ENCODE assay signal across 8 cellular contexts in the genomic region with DNA sequence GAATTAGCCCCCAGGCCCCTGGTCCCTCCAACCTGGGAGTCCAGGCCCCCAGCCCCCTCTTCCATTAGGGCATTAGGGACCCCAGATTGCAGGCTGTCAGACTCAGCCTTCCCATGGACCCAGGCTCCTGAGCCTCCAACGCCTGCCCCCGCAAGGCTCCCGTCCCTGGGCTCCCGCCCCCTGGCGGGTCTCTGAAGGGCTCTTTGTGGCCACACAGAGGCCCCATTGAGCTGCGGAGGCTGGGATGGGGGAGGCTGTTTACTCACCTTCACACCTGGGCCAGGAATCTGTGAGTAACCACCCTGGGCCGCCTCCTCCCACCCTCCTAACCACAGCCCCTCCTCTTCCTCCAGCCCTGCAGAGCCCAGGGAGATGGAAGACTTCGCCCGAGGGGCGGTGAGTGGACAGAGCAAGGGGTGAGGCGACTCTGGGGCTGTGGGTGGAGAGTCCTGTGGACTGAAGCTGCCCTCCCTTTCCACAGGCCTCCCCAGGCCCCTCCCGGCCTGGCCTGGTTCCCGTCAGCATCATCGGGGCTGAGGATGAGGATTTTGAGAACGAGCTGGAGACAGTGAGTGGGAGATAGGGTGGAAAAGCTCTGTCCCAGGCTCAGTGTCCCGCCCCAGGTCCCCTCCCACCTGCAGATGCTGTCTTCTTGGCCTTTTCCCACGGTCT. TPM values are rescaled to one million over a fixed set of nuclear protein-coding genes. Genes with fewer than 3 reads are reported as not detected.
DNase-seq lines count a peak whose midpoint lies in the region; ATAC-seq and TF ChIP-seq lines count a peak whose summit lies in the region.

No MANE protein-coding gene starts in this region.

- CTCF ChIA-PET in activated CD4-positive, alpha-beta T cell treated with anti-CD3 and anti-CD28 coated beads, Interleukin-2, amount 10 ng/mL, durations not matched to agents 7 days and 5 days (lab: Charles Lee): interaction anchor here (1.1 to 5.4 kb wide), 6 partner anchors 9 to 70 kb away, joined by 3 to 44 read pairs (median 6); a partner anchor contains a TSS

- intact Hi-C loops in dendritic cell treated with granulocyte-macrophage colony-stimulating factor and Interleukin-4, amounts not matched to agents 40 ng/mL and 50 ng/mL, for 4 days (cut with micrococcal nuclease): no loop called here

- TF ChIP-seq CTCF in parathyroid adenoma (IDR thresholded peaks at IDR 0.05): peak; percentile 7

- H3K4me3 ChIP-seq in parathyroid adenoma (ENCODE audit: low read depth, low read length) (no peak overlapping the region), HAP-1 (no peak overlapping the region)

- peak overlapping the region; percentile 83 for H3K4me3 Mint-ChIP-seq in activated CD4-positive, alpha-beta T cell treated with anti-CD3 and anti-CD28 coated beads, Interleukin-2, amount 10 ng/mL, durations not matched to agents 7 days and 5 days
- no peak overlapping the region for H3K4me3 Mint-ChIP-seq in dendritic cell treated with granulocyte-macrophage colony-stimulating factor and Interleukin-4, amounts not matched to agents 40 ng/mL and 50 ng/mL, for 4 days

- H3K27me3 Mint-ChIP-seq in activated CD4-positive, alpha-beta T cell treated with anti-CD3 and anti-CD28 coated beads, Interleukin-2, amount 10 ng/mL, durations not matched to agents 7 days and 5 days: no peaks in the 10 kb centered on the region
- H3K27me3 Mint-ChIP-seq in dendritic cell treated with granulocyte-macrophage colony-stimulating factor and Interleukin-4, amounts not matched to agents 40 ng/mL and 50 ng/mL, for 4 days: no peaks in the 10 kb centered on the region

- peak; percentile 59 for DNase-seq in NCI-H146 (lab: John Stamatoyannopoulos, UW)
- DNase-seq in NCI-H146 treated with DMSO at 0.1 percent for 48 hours (lab: John Stamatoyannopoulos, UW; ENCODE audit: unreplicated experiment): no peak
- DNase-seq in activated CD4-positive, alpha-beta T cell treated with anti-CD3 and anti-CD28 coated beads, Interleukin-2, amount 10 ng/mL, durations not matched to agents 7 days and 5 days: peak; percentile 83
- DNase-seq in HAP-1 (ENCODE audit: low spot score in 2 of 2): no peak

- H3K27ac Mint-ChIP-seq in activated CD4-positive, alpha-beta T cell treated with anti-CD3 and anti-CD28 coated beads, Interleukin-2, amount 10 ng/mL, durations not matched to agents 7 days and 5 days: peak overlapping the region; percentile 92
- H3K27ac Mint-ChIP-seq in dendritic cell treated with granulocyte-macrophage colony-stimulating factor and Interleukin-4, amounts not matched to agents 40 ng/mL and 50 ng/mL, for 4 days: peak overlapping the region; percentile 26

- H3K36me3 ChIP-seq in parathyroid adenoma (ENCODE audit: control insufficient read depth, insufficient read depth, low read length) (no peaks in the 10 kb centered on the region), HAP-1 (replicated peaks) (peaks cover 4% of the 10 kb centered on the region; the same call in 1 of the 2 replicates)

- no peaks in the 10 kb centered on the region for H3K9me3 ChIP-seq in parathyroid adenoma (ENCODE audit: control insufficient read depth, low read length)
- no peaks in the 10 kb centered on the region for H3K9me3 ChIP-seq in HAP-1

- peaks cover 74% of the 10 kb centered on the region for H3K36me3 Mint-ChIP-seq in activated CD4-positive, alpha-beta T cell treated with anti-CD3 and anti-CD28 coated beads, Interleukin-2, amount 10 ng/mL, durations not matched to agents 7 days and 5 days (ENCODE audit: low read depth)
- H3K36me3 Mint-ChIP-seq in dendritic cell treated with granulocyte-macrophage colony-stimulating factor and Interleukin-4, amounts not matched to agents 40 ng/mL and 50 ng/mL, for 4 days (ENCODE audit: low read depth): peaks cover 84% of the 10 kb centered on the region

- H2AFZ ChIP-seq in parathyroid adenoma: no peak overlapping the region

- in situ Hi-C loops in HAP-1 (cut with MboI; ENCODE audit: low sequenced_read_pairs): no loop called here

- no peak for ATAC-seq in GM21360 (IDR thresholded peaks at IDR 0.05; ENCODE audit: unreplicated experiment)
- no peak for ATAC-seq in HG02884 (IDR thresholded peaks at IDR 0.05; ENCODE audit: unreplicated experiment)

- POLR2A ChIA-PET in activated CD4-positive, alpha-beta T cell treated with anti-CD3 and anti-CD28 coated beads, Interleukin-2, amount 10 ng/mL, durations not matched to agents 7 days and 5 days (lab: Charles Lee): interaction anchor here (0.6 to 2.0 kb wide), 3 partner anchors 13 to 27 kb away, joined by 4 to 8 read pairs (median 5); a partner anchor contains a TSS

- peaks cover 17% of the 10 kb centered on the region for H3K79me2 ChIP-seq in parathyroid adenoma

- H3K27ac ChIP-seq in parathyroid adenoma: no peak overlapping the region

- H3K9me3 Mint-ChIP-seq in activated CD4-positive, alpha-beta T cell treated with anti-CD3 and anti-CD28 coated beads, Interleukin-2, amount 10 ng/mL, durations not matched to agents 7 days and 5 days: no peaks in the 10 kb centered on the region
- H3K9me3 Mint-ChIP-seq in dendritic cell treated with granulocyte-macrophage colony-stimulating factor and Interleukin-4, amounts not matched to agents 40 ng/mL and 50 ng/mL, for 4 days: no peaks in the 10 kb centered on the region

- no peak overlapping the region for H3K9ac ChIP-seq in parathyroid adenoma

- H3K4me2 ChIP-seq in parathyroid adenoma (ENCODE audit: low read length): no peak overlapping the region

- H3K4me1 Mint-ChIP-seq in activated CD4-positive, alpha-beta T cell treated with anti-CD3 and anti-CD28 coated beads, Interleukin-2, amount 10 ng/mL, durations not matched to agents 7 days and 5 days: peaks cover 48% of the 10 kb centered on the region
- H3K4me1 Mint-ChIP-seq in dendritic cell treated with granulocyte-macrophage colony-stimulating factor and Interleukin-4, amounts not matched to agents 40 ng/mL and 50 ng/mL, for 4 days (ENCODE audit: low read depth): peaks cover 41% of the 10 kb centered on the region

- peaks cover 10% of the 10 kb centered on the region for H3K4me1 ChIP-seq in parathyroid adenoma
- peaks cover 9% of the 10 kb centered on the region for H3K4me1 ChIP-seq in HAP-1

- H3K27me3 ChIP-seq in parathyroid adenoma (ENCODE audit: control insufficient read depth, insufficient read depth, low read length): no peaks in the 10 kb centered on the region
- H3K27me3 ChIP-seq in HAP-1 (ENCODE audit: low read depth): no peaks in the 10 kb centered on the region

RNA-seq across cellular contexts. Expression of a gene that starts 4.9 kb away (rescaled TPM):
- total RNA-seq in activated CD4-positive, alpha-beta T cell treated with anti-CD3 and anti-CD28 coated beads, Interleukin-2, amount 10 ng/mL, durations not matched to agents 7 days and 5 days: 100 to 1,000 TPM; 663 to 761 TPM

RNA-seq across cellular contexts. Expression of a gene that starts 10.8 kb away (rescaled TPM):
- 1 to 10 TPM; 2.9 to 4.7 TPM for total RNA-seq in activated CD4-positive, alpha-beta T cell treated with anti-CD3 and anti-CD28 coated beads, Interleukin-2, amount 10 ng/mL, durations not matched to agents 7 days and 5 days

RNA-seq across cellular contexts. Expression of a gene that starts 27.8 kb away (rescaled TPM):
- 1,000 to 10,000 TPM; 2,679 to 3,011 TPM for total RNA-seq in activated CD4-positive, alpha-beta T cell treated with anti-CD3 and anti-CD28 coated beads, Interleukin-2, amount 10 ng/mL, durations not matched to agents 7 days and 5 days

RNA-seq across cellular contexts. Expression of a gene that starts 40.4 kb away (rescaled TPM):
- 1 to 10 TPM; 1.5 to 1.6 TPM for total RNA-seq in activated CD4-positive, alpha-beta T cell treated with anti-CD3 and anti-CD28 coated beads, Interleukin-2, amount 10 ng/mL, durations not matched to agents 7 days and 5 days

RNA-seq across cellular contexts. Expression of a gene that starts 43.0 kb away (rescaled TPM):
- not detected for total RNA-seq in activated CD4-positive, alpha-beta T cell treated with anti-CD3 and anti-CD28 coated beads, Interleukin-2, amount 10 ng/mL, durations not matched to agents 7 days and 5 days

Comparison
In these comparisons a context has a peak if more than half of its experiments do, and no peak if none do; other contexts are left out.
1. DNase-seq: peak in NCI-H146 (single experiment) and activated CD4-positive, alpha-beta T cell treated with anti-CD3 and anti-CD28 coated beads, Interleukin-2, amount 10 ng/mL, durations not matched to agents 7 days and 5 days (single experiment); none in NCI-H146 treated with DMSO at 0.1 percent for 48 hours (single experiment) and HAP-1 (0 of 2).